ENCODE assay signal across 1 cellular context in the genomic region with DNA sequence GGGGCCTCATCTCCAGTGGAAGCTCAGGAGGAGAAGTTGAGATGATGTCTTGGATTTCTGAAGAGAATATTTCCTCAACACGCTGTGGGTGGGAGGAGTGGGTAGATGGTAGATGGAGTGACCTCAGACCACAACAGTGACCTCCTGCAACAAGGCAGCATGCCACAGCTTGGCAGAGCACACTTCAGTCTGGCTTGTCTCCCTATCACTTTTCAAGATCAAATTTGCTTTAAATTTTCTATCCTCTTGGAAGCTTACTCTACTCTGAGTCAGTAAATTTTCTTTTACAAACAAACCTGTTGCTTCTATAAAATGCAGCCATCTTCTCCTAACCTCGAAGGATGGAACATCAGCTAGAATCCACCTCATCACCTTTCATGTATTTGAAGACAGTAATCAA.
TF ChIP-seq lines count a peak whose summit lies in the region.

No MANE protein-coding gene starts in this region.

TF ChIP-seq in SK-N-SH, 30 proteins besides CTCF, POLR2A, EP300 and RAD21 (continued from another document):
- TF ChIP-seq, protein P1, sequence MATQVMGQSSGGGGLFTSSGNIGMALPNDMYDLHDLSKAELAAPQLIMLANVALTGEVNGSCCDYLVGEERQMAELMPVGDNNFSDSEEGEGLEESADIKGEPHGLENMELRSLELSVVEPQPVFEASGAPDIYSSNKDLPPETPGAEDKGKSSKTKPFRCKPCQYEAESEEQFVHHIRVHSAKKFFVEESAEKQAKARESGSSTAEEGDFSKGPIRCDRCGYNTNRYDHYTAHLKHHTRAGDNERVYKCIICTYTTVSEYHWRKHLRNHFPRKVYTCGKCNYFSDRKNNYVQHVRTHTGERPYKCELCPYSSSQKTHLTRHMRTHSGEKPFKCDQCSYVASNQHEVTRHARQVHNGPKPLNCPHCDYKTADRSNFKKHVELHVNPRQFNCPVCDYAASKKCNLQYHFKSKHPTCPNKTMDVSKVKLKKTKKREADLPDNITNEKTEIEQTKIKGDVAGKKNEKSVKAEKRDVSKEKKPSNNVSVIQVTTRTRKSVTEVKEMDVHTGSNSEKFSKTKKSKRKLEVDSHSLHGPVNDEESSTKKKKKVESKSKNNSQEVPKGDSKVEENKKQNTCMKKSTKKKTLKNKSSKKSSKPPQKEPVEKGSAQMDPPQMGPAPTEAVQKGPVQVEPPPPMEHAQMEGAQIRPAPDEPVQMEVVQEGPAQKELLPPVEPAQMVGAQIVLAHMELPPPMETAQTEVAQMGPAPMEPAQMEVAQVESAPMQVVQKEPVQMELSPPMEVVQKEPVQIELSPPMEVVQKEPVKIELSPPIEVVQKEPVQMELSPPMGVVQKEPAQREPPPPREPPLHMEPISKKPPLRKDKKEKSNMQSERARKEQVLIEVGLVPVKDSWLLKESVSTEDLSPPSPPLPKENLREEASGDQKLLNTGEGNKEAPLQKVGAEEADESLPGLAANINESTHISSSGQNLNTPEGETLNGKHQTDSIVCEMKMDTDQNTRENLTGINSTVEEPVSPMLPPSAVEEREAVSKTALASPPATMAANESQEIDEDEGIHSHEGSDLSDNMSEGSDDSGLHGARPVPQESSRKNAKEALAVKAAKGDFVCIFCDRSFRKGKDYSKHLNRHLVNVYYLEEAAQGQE (IDR thresholded peaks at IDR 0.05; ENCODE audit: low read depth, low read length), result no peak
- TF ChIP-seq MXI1 (IDR thresholded peaks at IDR 0.05; ENCODE audit: low read depth, low read length) (no peak), ZBTB33 (IDR thresholded peaks at IDR 0.05; ENCODE audit: borderline replicate concordance, low read depth) (no peak), EZH2phosphoT487 (IDR thresholded peaks at IDR 0.05; ENCODE audit: borderline replicate concordance, low read depth) (no peak), ELF1 (IDR thresholded peaks at IDR 0.05) (no peak), RXRA (IDR thresholded peaks at IDR 0.05; ENCODE audit: borderline replicate concordance, low read depth) (peak; percentile 54; the same call in 1 of the 2 replicates), IRF3 (IDR thresholded peaks at IDR 0.05; ENCODE audit: low read depth, low read length) (no peak), JUND (IDR thresholded peaks at IDR 0.05) (no peak; the same call in 1 of the 2 replicates), YY1 (IDR thresholded peaks at IDR 0.05; ENCODE audit: low read depth) (no peak), GATA2 (CRISPR knock-in tag; IDR thresholded peaks at IDR 0.05) (no peak), GABPA (IDR thresholded peaks at IDR 0.05; ENCODE audit: low read depth) (no peak), POLR2AphosphoS5 (IDR thresholded peaks at IDR 0.05; ENCODE audit: low read depth, low read length) (0 out of 2 replicates have a peak, but pooled peaks have one; percentile 12), SIN3A (IDR thresholded peaks at IDR 0.05; ENCODE audit: borderline replicate concordance, low read depth, low read length) (no peak)
- TF ChIP-seq, protein P2, sequence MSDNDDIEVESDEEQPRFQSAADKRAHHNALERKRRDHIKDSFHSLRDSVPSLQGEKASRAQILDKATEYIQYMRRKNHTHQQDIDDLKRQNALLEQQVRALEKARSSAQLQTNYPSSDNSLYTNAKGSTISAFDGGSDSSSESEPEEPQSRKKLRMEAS (IDR thresholded peaks at IDR 0.05; ENCODE audit: low read depth), result peak; percentile 51; the same call in 1 of the 2 replicates
- TF ChIP-seq, protein P3, sequence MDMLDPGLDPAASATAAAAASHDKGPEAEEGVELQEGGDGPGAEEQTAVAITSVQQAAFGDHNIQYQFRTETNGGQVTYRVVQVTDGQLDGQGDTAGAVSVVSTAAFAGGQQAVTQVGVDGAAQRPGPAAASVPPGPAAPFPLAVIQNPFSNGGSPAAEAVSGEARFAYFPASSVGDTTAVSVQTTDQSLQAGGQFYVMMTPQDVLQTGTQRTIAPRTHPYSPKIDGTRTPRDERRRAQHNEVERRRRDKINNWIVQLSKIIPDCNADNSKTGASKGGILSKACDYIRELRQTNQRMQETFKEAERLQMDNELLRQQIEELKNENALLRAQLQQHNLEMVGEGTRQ (IDR thresholded peaks at IDR 0.05; ENCODE audit: borderline replicate concordance, low read depth, low read length), result no peak
